18 cellular contexts compared by ENCODE assay signal in the genomic region with DNA sequence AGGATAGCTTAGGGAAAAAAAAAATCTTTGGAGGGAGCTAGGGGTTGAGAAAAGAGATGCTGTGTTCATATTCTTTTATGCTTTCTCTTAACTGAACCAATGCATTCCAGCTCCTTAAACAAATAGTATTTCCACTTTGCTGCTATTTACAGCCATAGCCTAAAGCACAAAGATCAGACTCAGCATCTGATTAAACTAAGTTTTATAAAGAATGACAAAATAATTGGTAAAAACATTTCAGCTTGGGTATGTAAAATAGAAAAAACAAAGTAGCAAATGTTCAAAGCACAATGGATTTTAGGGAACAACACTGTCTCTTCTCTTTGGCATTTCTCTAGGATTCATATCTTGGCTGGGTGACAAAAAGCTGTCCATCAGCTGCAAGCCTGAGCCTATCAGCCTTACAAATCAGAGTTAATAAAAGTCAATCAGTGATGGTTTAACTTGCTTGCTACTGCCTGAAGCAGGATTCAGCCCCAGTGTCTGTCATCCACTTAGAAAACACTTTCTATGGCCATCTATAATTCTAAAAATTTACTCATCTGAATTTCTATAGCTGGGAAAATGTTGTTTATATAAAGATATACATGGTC.
"Had no signal": no experiment of that assay in that cellular context is flagged by ENCODE, and none has a peak within 500 bp of the region (broad histone marks: within the 10 kb centered on the region; RNA-seq: fewer than 3 reads in every experiment).

No MANE protein-coding gene starts in this region.

- FAIRE-seq: endometrium had no signal

- H3K27ac Mint-ChIP-seq: activated CD4-positive, alpha-beta memory T cell treated with anti-CD3 and anti-CD28 coated beads for 36 hours; activated naive CD8-positive, alpha-beta T cell treated with anti-CD3 and anti-CD28 coated beads, Interleukin-2, amount 10 ng/mL, durations not matched to agents 7 days and 5 days; naive thymus-derived CD8-positive, alpha-beta T cell had no signal

- DNase-seq: activated CD4-positive, alpha-beta memory T cell treated with anti-CD3 and anti-CD28 coated beads for 36 hours; activated naive CD8-positive, alpha-beta T cell treated with anti-CD3 and anti-CD28 coated beads, Interleukin-2, amount 10 ng/mL, durations not matched to agents 7 days and 5 days; aorta; dorsolateral prefrontal cortex; esophagus squamous epithelium; foreskin fibroblast; glutamatergic neuron; left colon; mammary epithelial cell; mucosa of descending colon; naive thymus-derived CD8-positive, alpha-beta T cell; occipital lobe; stimulated activated CD4-positive, alpha-beta T cell treated with anti-CD3 and anti-CD28 coated beads, Interleukin-12 subunit alpha, Interleukin-12 subunit beta, amount 100 ng/mL, for 4 hours; stimulated activated naive CD4-positive, alpha-beta T cell; T1000; trophoblast cell had no signal

- H3K9me3 Mint-ChIP-seq: activated CD4-positive, alpha-beta memory T cell treated with anti-CD3 and anti-CD28 coated beads for 36 hours; activated naive CD8-positive, alpha-beta T cell treated with anti-CD3 and anti-CD28 coated beads, Interleukin-2, amount 10 ng/mL, durations not matched to agents 7 days and 5 days had no signal

- H3K4me1 Mint-ChIP-seq: activated naive CD8-positive, alpha-beta T cell treated with anti-CD3 and anti-CD28 coated beads, Interleukin-2, amount 10 ng/mL, durations not matched to agents 7 days and 5 days; naive thymus-derived CD8-positive, alpha-beta T cell had no signal

- H3K4me3 Mint-ChIP-seq: activated CD4-positive, alpha-beta memory T cell treated with anti-CD3 and anti-CD28 coated beads for 36 hours; activated naive CD8-positive, alpha-beta T cell treated with anti-CD3 and anti-CD28 coated beads, Interleukin-2, amount 10 ng/mL, durations not matched to agents 7 days and 5 days; naive thymus-derived CD8-positive, alpha-beta T cell had no signal

- H3K27me3 Mint-ChIP-seq: activated CD4-positive, alpha-beta memory T cell treated with anti-CD3 and anti-CD28 coated beads for 36 hours; activated naive CD8-positive, alpha-beta T cell treated with anti-CD3 and anti-CD28 coated beads, Interleukin-2, amount 10 ng/mL, durations not matched to agents 7 days and 5 days had no signal

- H3K36me3 Mint-ChIP-seq: activated CD4-positive, alpha-beta memory T cell treated with anti-CD3 and anti-CD28 coated beads for 36 hours; activated naive CD8-positive, alpha-beta T cell treated with anti-CD3 and anti-CD28 coated beads, Interleukin-2, amount 10 ng/mL, durations not matched to agents 7 days and 5 days; naive thymus-derived CD8-positive, alpha-beta T cell had no signal

- H3K4me3 ChIP-seq: breast epithelium, dorsolateral prefrontal cortex, esophagus squamous epithelium, mucosa of descending colon had no signal

- ATAC-seq: left colon; mucosa of descending colon; naive thymus-derived CD8-positive, alpha-beta T cell had no signal
